1 cellular context compared by ENCODE assay signal in genomic region chr13:112636401-112636975, GRCh38.
TF ChIP-seq lines count a peak whose summit lies in the region.

No MANE protein-coding gene starts in this region.

TF ChIP-seq in H1, 55 proteins besides CTCF, POLR2A, EP300 and RAD21:
- no peak for TF ChIP-seq NRF1 (IDR thresholded peaks at IDR 0.05; ENCODE audit: low read depth, low read length)
- no peak for TF ChIP-seq CBX8 (IDR thresholded peaks at IDR 0.05; ENCODE audit: borderline replicate concordance, low read depth, low read length)
- TF ChIP-seq CTBP2 (IDR thresholded peaks at IDR 0.05; ENCODE audit: borderline replicate concordance, insufficient read depth, insufficient read length, low read length): no peak
- TF ChIP-seq E2F6 (IDR thresholded peaks at IDR 0.05): no peak
- TF ChIP-seq SP4 (IDR thresholded peaks at IDR 0.05; ENCODE audit: low read length): no peak
- no peak for TF ChIP-seq TCF12 (IDR thresholded peaks at IDR 0.05; ENCODE audit: low read depth, low read length)
- no peak for TF ChIP-seq FOSL1 (IDR thresholded peaks at IDR 0.05; ENCODE audit: insufficient read depth, low read depth, low read length)
- no peak for TF ChIP-seq BRCA1 (IDR thresholded peaks at IDR 0.05; ENCODE audit: low read depth, low read length)
- no peak for TF ChIP-seq HDAC6 (IDR thresholded peaks at IDR 0.05; ENCODE audit: low read depth, low read length)
